In genomic region chr4:160423879-160424451, GRCh38 we compare ENCODE assay signal across 22 cellular contexts.
DNase-seq lines count a peak whose midpoint lies in the region; TF ChIP-seq lines count a peak whose summit lies in the region.
"Had no signal": no experiment of that assay in that cellular context is flagged by ENCODE, and none has a peak within 500 bp of the region (broad histone marks: within the 10 kb centered on the region; RNA-seq: fewer than 3 reads in every experiment).

No MANE protein-coding gene starts in this region.

- POLR2A ChIA-PET in A673 (lab: Charles Lee; ENCODE audit: low non-redundant PET) (interaction anchor here (0.6 kb wide), 1 partner anchor 1198 kb away, joined by 5 read pairs; no protein-coding TSS in a partner anchor), RWPE1 (lab: Yijun Ruan, JAX; ENCODE audit: low non-redundant PET) (no interaction called here)

- H3K27ac ChIP-seq in A673 (ENCODE audit: low read depth, low read length, poor library complexity, severe bottlenecking), result no peak overlapping the region
- no peak overlapping the region for H3K27ac ChIP-seq in RWPE1
- H3K27ac ChIP-seq in tibial nerve, result no peak overlapping the region
- H3K27ac ChIP-seq: body of pancreas, dorsolateral prefrontal cortex, esophagus muscularis mucosa had no signal

- no peak for TF ChIP-seq EP300 in tibial nerve (IDR thresholded peaks at IDR 0.05)

- DNase-seq in A673 (ENCODE audit: low spot score) (peak; percentile 48), H4 (ENCODE audit: low spot score) (peak; percentile 75), RWPE1 (ENCODE audit: low spot score) (peak; percentile 13), fibroblast of mammary gland (ENCODE audit: low read depth) (peak; percentile 35), tibial nerve (ENCODE audit: low spot score in 2 of 2) (no peak), islet precursor cell (no peak), GM19238 (ENCODE audit: insufficient read length, low spot score) (no peak), NCI-H226 (no peak)
- DNase-seq: activated CD8-positive, alpha-beta memory T cell treated with anti-CD3 and anti-CD28 coated beads, Interleukin-2, amount 50 U/mL, for 4 hours; activated naive CD4-positive, alpha-beta T cell treated with anti-CD3 and anti-CD28 coated beads for 36 hours; body of pancreas; Caco-2; dorsolateral prefrontal cortex; GF-D8; Kasumi-1; left colon; NCI-H2029 treated with DMSO at 0.1 percent for 48 hours; NCI-H748 treated with DMSO at 0.1 percent for 48 hours; posterior cingulate gyrus; stimulated activated CD4-positive, alpha-beta T cell treated with anti-CD3 and anti-CD28 coated beads, Interleukin-12 subunit alpha, Interleukin-12 subunit beta, amount 100 ng/mL, for 4 hours; stimulated activated naive CD8-positive, alpha-beta T cell treated with anti-CD3 and anti-CD28 coated beads, Interleukin-15, Interleukin-2, amounts not matched to agents 100 U/mL and 50 U/mL, for 24 hours had no signal

- no peaks in the 10 kb centered on the region for H3K27me3 ChIP-seq in A673 (replicated peaks; ENCODE audit: insufficient read depth, low read depth, low read length, poor library complexity)
- H3K27me3 ChIP-seq in tibial nerve, result no peaks in the 10 kb centered on the region
- H3K27me3 ChIP-seq: body of pancreas, dorsolateral prefrontal cortex, esophagus muscularis mucosa had no signal

- WGBS in tibial nerve, 2 donors, result 35 to 43% methylated on average over 6 of the region's 6 CpGs

- no peak for TF ChIP-seq POLR2A in tibial nerve (IDR thresholded peaks at IDR 0.05)

- BruUV-seq in A673 (replicated peaks; lab: Mats Ljungman, UMichigan), result no TSS peak

- no peak for TF ChIP-seq CTCF in A673 (conservative IDR thresholded peaks at IDR 0.05; ENCODE audit: low read depth, low read length)
- no peak for TF ChIP-seq CTCF in RWPE1 (conservative IDR thresholded peaks at IDR 0.05; ENCODE audit: low read depth)
- TF ChIP-seq CTCF in fibroblast of mammary gland (conservative IDR thresholded peaks at IDR 0.05; ENCODE audit: control insufficient read depth, insufficient read depth, low read depth, low read length), result no peak
- no peak for TF ChIP-seq CTCF in tibial nerve (IDR thresholded peaks at IDR 0.05)

- no peaks in the 10 kb centered on the region for H3K4me1 ChIP-seq in A673 (ENCODE audit: insufficient read depth, low read length, poor library complexity, severe bottlenecking)
- peaks cover 0 to 10% (median 0%) of the 10 kb centered on the region in 4 donors for H3K4me1 ChIP-seq in tibial nerve
- H3K4me1 ChIP-seq: body of pancreas, Caco-2, esophagus muscularis mucosa had no signal

- intact Hi-C loops in A673 (cut with micrococcal nuclease; ENCODE audit: unreplicated experiment), result no loop called here

- H3K36me3 ChIP-seq in A673 (ENCODE audit: insufficient read depth, low read length, poor library complexity, severe bottlenecking) (no peaks in the 10 kb centered on the region), tibial nerve (no peaks in the 10 kb centered on the region)
- H3K36me3 ChIP-seq: esophagus muscularis mucosa had no signal

- peaks cover 3% of the 10 kb centered on the region for H3K9me3 ChIP-seq in A673 (ENCODE audit: low read depth, low read length, poor library complexity, severe bottlenecking)
- H3K9me3 ChIP-seq in tibial nerve, result peaks cover 0 to 5% (median 0%) of the 10 kb centered on the region in 4 donors
- H3K9me3 ChIP-seq: body of pancreas, Caco-2 had no signal

- CTCF ChIA-PET in A673 (lab: Charles Lee) (no interaction called here), RWPE1 (lab: Yijun Ruan, JAX) (no interaction called here)

- H3K4me3 ChIP-seq in A673 (ENCODE audit: low read depth, low read length, poor library complexity, severe bottlenecking) (no peak overlapping the region), fibroblast of mammary gland (ENCODE audit: control insufficient read depth, low read depth, low read length) (no peak overlapping the region), tibial nerve (no peak overlapping the region)
- H3K4me3 ChIP-seq: body of pancreas, dorsolateral prefrontal cortex, esophagus muscularis mucosa had no signal

Comparison
In these comparisons a context has a peak if more than half of its experiments do, and no peak if none do; other contexts are left out.
1. DNase-seq: peak in A673 (single experiment), H4 (single experiment), RWPE1 (single experiment) and fibroblast of mammary gland (single experiment); none in tibial nerve (0 of 2), islet precursor cell (single experiment), GM19238 (single experiment) and NCI-H226 (single experiment).